8 cellular contexts compared by ENCODE assay signal in genomic region chr3:19543212-19543841, GRCh38.
DNase-seq lines count a peak whose midpoint lies in the region; ATAC-seq, FAIRE-seq and TF ChIP-seq lines count a peak whose summit lies in the region.

No MANE protein-coding gene starts in this region.

- H3K23ac ChIP-seq in H1 (ENCODE audit: insufficient read length): no peak overlapping the region

- no peak overlapping the region for H2BK5ac ChIP-seq in H1 (ENCODE audit: low read depth, low read length)

- no peak overlapping the region for H4K5ac ChIP-seq in H1 (ENCODE audit: insufficient read length, low read depth, low read length)

- H3K36me3 ChIP-seq in H1 (ENCODE audit: control insufficient read depth in 2 of 4, insufficient read depth in 4 of 4, low read length in 3 of 4) (no peaks in the 10 kb centered on the region), gastrocnemius medialis (no peaks in the 10 kb centered on the region)

- H3K4me3 ChIP-seq in H1 (ENCODE audit: extremely low read depth in 1 of 4, insufficient read depth in 2 of 4, low read depth in 3 of 4, low read length in 4 of 4) (no peak overlapping the region), gastrocnemius medialis (no peak overlapping the region)

- no peak overlapping the region for H2BK15ac ChIP-seq in H1 (ENCODE audit: low read length)

- no peak overlapping the region for H3K9ac ChIP-seq in H1 (replicated peaks in 1 of 4; ENCODE audit: extremely low read depth in 1 of 4, low read depth in 3 of 4, low read length in 3 of 4)

- CTCF ChIA-PET in H1 (lab: Charles Lee; ENCODE audit: partially characterized antibody): interaction anchor here (0.6 to 1.8 kb wide), 7 partner anchors 9 to 323 kb away, joined by 3 to 7 read pairs (median 4); no protein-coding TSS in a partner anchor

- no peak overlapping the region for H2BK120ac ChIP-seq in H1 (replicated peaks; ENCODE audit: low read depth, low read length)

- WGBS in H1 (ENCODE audit: extremely low coverage in 1 of 2, insufficient coverage in 1 of 2, insufficient read length in 1 of 2, insufficient replicate concordance in 2 of 2, low coverage in 1 of 2, low lambda C conversion rate in 2 of 2, missing lambda C conversion rate in 1 of 2), 2 experiments: 43% methylated on average over 4 of the region's 4 CpGs; no CpG with 5 or more reads in 1 of the 2 experiments

- TF ChIP-seq RAD21 in H1 (IDR thresholded peaks at IDR 0.05 in 1 of 2, conservative IDR thresholded peaks at IDR 0.05 in 1 of 2; ENCODE audit: low read depth in 2 of 2, low read length in 2 of 2): peak; percentile 88 to 90

- H3K56ac ChIP-seq in H1 (replicated peaks; ENCODE audit: insufficient read length, low read depth, low read length): no peak overlapping the region

- H3K9me3 ChIP-seq in H1 (ENCODE audit: insufficient read depth in 2 of 2, low read depth in 1 of 2, low read length in 1 of 2): no peaks in the 10 kb centered on the region
- no peaks in the 10 kb centered on the region for H3K9me3 ChIP-seq in gastrocnemius medialis

- H4K91ac ChIP-seq in H1 (replicated peaks; ENCODE audit: insufficient read length, low read length): no peak overlapping the region

- no peaks in the 10 kb centered on the region for H3K27me3 ChIP-seq in H1 (replicated peaks in 1 of 4; ENCODE audit: control insufficient read depth in 3 of 4, extremely low read depth in 1 of 4, insufficient read depth in 3 of 4, low read length in 3 of 4)
- no peaks in the 10 kb centered on the region for H3K27me3 ChIP-seq in gastrocnemius medialis

- no peak for TF ChIP-seq EP300 in H1 (IDR thresholded peaks at IDR 0.05; ENCODE audit: borderline replicate concordance in 1 of 2, low read depth in 2 of 2, low read length in 2 of 2)

- POLR2A ChIA-PET in H1 (lab: Charles Lee; ENCODE audit: partially characterized antibody): no interaction called here

- TF ChIP-seq CTCF in H1 (IDR thresholded peaks at IDR 0.05; ENCODE audit: control extremely low read depth in 1 of 3, insufficient read depth in 1 of 3, low read depth in 1 of 3, low read length in 3 of 3): peak in 2 of 3 experiments; percentile 64 to 80; a peak in 3 of 4 replicates
- TF ChIP-seq CTCF in gastrocnemius medialis (IDR thresholded peaks at IDR 0.05 in 4 of 5, conservative IDR thresholded peaks at IDR 0.05 in 1 of 5): peak in 3 of 5 experiments; percentile 20 to 47 (median 35)

- FAIRE-seq in H1 (lab: Jason Lieb, UNC): peak; percentile 89

- intact Hi-C loops in gastrocnemius medialis (cut with DNase I; ENCODE audit: low total_unique reads): loop anchor here (1.0 kb wide), 1 partner anchor 195 kb away; no protein-coding TSS in a partner anchor

- H3K79me1 ChIP-seq in H1 (ENCODE audit: low read depth, low read length): no peaks in the 10 kb centered on the region

- in situ Hi-C loops in gastrocnemius medialis (cut with MboI; ENCODE audit: low sequenced_read_pairs in 4 of 4): no loop called here

- no peaks in the 10 kb centered on the region for H3K79me2 ChIP-seq in H1 (ENCODE audit: control insufficient read depth in 1 of 2, insufficient read depth in 2 of 2, low read length in 2 of 2)

- no peak overlapping the region for H3K18ac ChIP-seq in H1 (ENCODE audit: extremely low read depth, low read length)

- no peaks in the 10 kb centered on the region for H3K23me2 ChIP-seq in H1 (ENCODE audit: low read depth, low read length)

- H4K20me1 ChIP-seq in H1 (replicated peaks in 1 of 2; ENCODE audit: control insufficient read depth in 1 of 2, insufficient read depth in 2 of 2, low read length in 2 of 2): no peaks in the 10 kb centered on the region

- H3K4me2 ChIP-seq in H1 (ENCODE audit: insufficient read depth in 1 of 2, low read depth in 2 of 2, low read length in 2 of 2): no peak overlapping the region

- no peak overlapping the region for H3K27ac ChIP-seq in H1 (ENCODE audit: low read depth, low read length)
- no peak overlapping the region for H3K27ac ChIP-seq in gastrocnemius medialis

- no peak overlapping the region for H2BK20ac ChIP-seq in H1 (ENCODE audit: low read length)

- DNase-seq in COR-L47 (lab: John Stamatoyannopoulos, UW): peak; percentile 3
- DNase-seq in NCI-H446 treated with DMSO at 0.1 percent for 48 hours (lab: John Stamatoyannopoulos, UW): peak; percentile 11
- peak in 1 of 2 experiments; percentile 46 for DNase-seq in H1 (ENCODE audit: low read depth in 1 of 2, low spot score in 2 of 2)
- DNase-seq in gastrocnemius medialis: no peak
- no peak for DNase-seq in NCI-H2196 (lab: John Stamatoyannopoulos, UW; ENCODE audit: unreplicated experiment)
- DNase-seq in NK-92 treated with Interleukin-12 subunit alpha and Interleukin-12 subunit beta, amount 100 ng/mL, for 24 hours (lab: John Stamatoyannopoulos, UW): no peak

- TF ChIP-seq POLR2A in H1 (IDR thresholded peaks at IDR 0.05; ENCODE audit: control extremely low read depth in 1 of 2, low read depth in 2 of 2, low read length in 2 of 2): no peak
- TF ChIP-seq POLR2A in gastrocnemius medialis (IDR thresholded peaks at IDR 0.05): no peak

- H2AFZ ChIP-seq in H1 (ENCODE audit: low read length): no peak overlapping the region

- H3K14ac ChIP-seq in H1 (ENCODE audit: insufficient read length): no peak overlapping the region

- H3K4me1 ChIP-seq in H1 (replicated peaks in 1 of 4; ENCODE audit: control insufficient read depth in 3 of 4, insufficient read depth in 4 of 4, low read length in 3 of 4): no peaks in the 10 kb centered on the region
- no peaks in the 10 kb centered on the region for H3K4me1 ChIP-seq in gastrocnemius medialis

- ATAC-seq in GM18873 (IDR thresholded peaks at IDR 0.05; ENCODE audit: low FRiP score, unreplicated experiment): peak; percentile 45
- peak; percentile 40 for ATAC-seq in HG03039 (IDR thresholded peaks at IDR 0.05; ENCODE audit: unreplicated experiment)
- ATAC-seq in gastrocnemius medialis: no peak

- no peak overlapping the region for H2BK12ac ChIP-seq in H1 (ENCODE audit: low read depth, low read length)

- H3K4ac ChIP-seq in H1 (replicated peaks; ENCODE audit: insufficient read length, low read depth, low read length): no peak overlapping the region

- no peak overlapping the region for H2AK5ac ChIP-seq in H1 (ENCODE audit: low read depth, low read length)

- no peak overlapping the region for H4K8ac ChIP-seq in H1 (ENCODE audit: extremely low read depth, insufficient read depth, low read length)

Comparison
In these comparisons a context has a peak if more than half of its experiments do, and no peak if none do; other contexts are left out.
1. DNase-seq: peak in COR-L47 (single experiment) and NCI-H446 treated with DMSO at 0.1 percent for 48 hours (single experiment); none in gastrocnemius medialis (0 of 2), NCI-H2196 (single experiment) and NK-92 treated with Interleukin-12 subunit alpha and Interleukin-12 subunit beta, amount 100 ng/mL, for 24 hours (single experiment).
2. ATAC-seq: peak in GM18873 (single experiment) and HG03039 (single experiment); none in gastrocnemius medialis (0 of 2).